ENCODE assay signal across 21 cellular contexts in genomic region chr2:132857334-132857733, GRCh38.
"Had no signal": no experiment of that assay in that cellular context is flagged by ENCODE, and none has a peak within 500 bp of the region (broad histone marks: within the 10 kb centered on the region; RNA-seq: fewer than 3 reads in every experiment).

No MANE protein-coding gene starts in this region.

- DNase-seq: hippocampal formation, hypothalamus, immature natural killer cell, islet precursor cell, kidney, kidney glomerular epithelial cell, left cardiac atrium, left colon, left lung, left ventricle myocardium inferior, left ventricle myocardium superior, lower lobe of right lung, mesenchymal stem cell, mesendoderm, midbrain, mucosa of descending colon, naive B cell had no signal

- H3K79me2 ChIP-seq: hepatocyte had no signal

- H3K36me3 Mint-ChIP-seq: immature natural killer cell, memory B cell, mesothelial cell of epicardium, naive B cell had no signal

- H3K27me3 Mint-ChIP-seq: memory B cell, naive B cell had no signal

- H3K4me2 ChIP-seq: hepatocyte had no signal

- H3K9me3 ChIP-seq: left lung, left ventricle myocardium inferior, lower lobe of right lung, mucosa of descending colon had no signal

- H3K4me3 ChIP-seq: hepatocyte, left lung, left ventricle myocardium inferior, lower lobe of right lung, lung, mucosa of descending colon had no signal

- H3K27me3 ChIP-seq: hepatocyte, left lung had no signal

- H3K27ac Mint-ChIP-seq: immature natural killer cell, memory B cell, mesothelial cell of epicardium had no signal

- H3K27ac ChIP-seq: hepatocyte, left lung, left ventricle myocardium inferior, lower lobe of right lung had no signal

- H3K4me1 ChIP-seq: left lung, left ventricle myocardium inferior, lower lobe of right lung had no signal

- H3K9me3 Mint-ChIP-seq: memory B cell, mesothelial cell of epicardium had no signal

- H3K4me1 Mint-ChIP-seq: immature natural killer cell, memory B cell, mesothelial cell of epicardium, naive B cell had no signal

- H2AFZ ChIP-seq: hepatocyte had no signal

- H3K36me3 ChIP-seq: left lung, left ventricle myocardium inferior, lower lobe of right lung had no signal

- H3K4me3 Mint-ChIP-seq: immature natural killer cell, memory B cell, mesothelial cell of epicardium, naive B cell had no signal
